ENCODE assay signal across 7 cellular contexts in genomic region chr13:110562696-110563462, GRCh38. TPM values are rescaled to one million over a fixed set of nuclear protein-coding genes. Genes with fewer than 3 reads are reported as not detected.
DNase-seq lines count a peak whose midpoint lies in the region; ATAC-seq, FAIRE-seq and TF ChIP-seq lines count a peak whose summit lies in the region.

No MANE protein-coding gene starts in this region.

- peak overlapping the region; percentile 84 for H3K4me2 ChIP-seq in HCT116 (ENCODE audit: low read length)

- H3K4me3 ChIP-seq in HCT116 (replicated peaks in 1 of 2; ENCODE audit: low read depth in 1 of 2, low read length in 2 of 2) = peak overlapping the region; percentile 67 to 82
- peak overlapping the region; percentile 88; the same call in 1 of the 2 replicates for H3K4me3 ChIP-seq in iPS-20b (ENCODE audit: low read length)
- peak overlapping the region in 1 of 2 donors; percentile 67 for H3K4me3 ChIP-seq in small intestine (ENCODE audit: low read depth in 1 of 2, low read length in 2 of 2)

- intact Hi-C loops in HCT116 (cut with micrococcal nuclease) = loop anchor here (10.0 kb wide), 2 partner anchors 108 to 338 kb away; no protein-coding TSS in a partner anchor
- intact Hi-C loops in activated CD8-positive, alpha-beta T cell treated with anti-CD3 and anti-CD28 coated beads for 36 hours (cut with micrococcal nuclease) = no loop called here

- CTCF ChIA-PET in HCT116 (lab: Charles Lee) = interaction anchor here (1.3 to 1.7 kb wide), 2 partner anchors 16 to 107 kb away, joined by 5 to 9 read pairs; no protein-coding TSS in a partner anchor
- CTCF ChIA-PET in activated CD8-positive, alpha-beta T cell treated with anti-CD3 and anti-CD28 coated beads for 36 hours (lab: Charles Lee) = no interaction called here

- FAIRE-seq in small intestine (lab: Jason Lieb, UNC) = no peak

- H3K9me3 ChIP-seq in HCT116 (ENCODE audit: control insufficient read depth in 1 of 2, insufficient read depth in 1 of 2, low read depth in 1 of 2, low read length in 2 of 2) (no peaks in the 10 kb centered on the region), iPS-20b (ENCODE audit: insufficient read depth, low read depth, low read length) (no peaks in the 10 kb centered on the region), small intestine (ENCODE audit: control insufficient read depth, low read depth) (no peaks in the 10 kb centered on the region)

- H3K4me1 Mint-ChIP-seq in activated CD8-positive, alpha-beta T cell treated with anti-CD3 and anti-CD28 coated beads for 36 hours (ENCODE audit: low read depth) = peaks cover 17% of the 10 kb centered on the region

- RAD21 ChIA-PET in HCT116 (lab: Charles Lee; ENCODE audit: low non-redundant PET in 1 of 2, low total read pairs in 2 of 2, uncharacterized antibody in 2 of 2, unreplicated experiment in 2 of 2) = interaction anchor here in 1 of 2 experiments (1.1 kb wide), 1 partner anchor 52 kb away, joined by 3 read pairs; no protein-coding TSS in a partner anchor

- H3K27ac Mint-ChIP-seq in activated CD8-positive, alpha-beta T cell treated with anti-CD3 and anti-CD28 coated beads for 36 hours = no peak overlapping the region

- no peaks in the 10 kb centered on the region for H3K9me2 ChIP-seq in HCT116 (ENCODE audit: insufficient read depth)

- TF ChIP-seq POLR2A in HCT116 (IDR thresholded peaks at IDR 0.05; ENCODE audit: borderline replicate concordance, extremely low read depth, insufficient read depth, insufficient read length) = no peak

- WGBS in small intestine, 3 donors = 20 to 69% (median 37%) methylated on average over 17 of the region's 17 CpGs

- no peaks in the 10 kb centered on the region for H3K9me3 Mint-ChIP-seq in activated CD8-positive, alpha-beta T cell treated with anti-CD3 and anti-CD28 coated beads for 36 hours

- no peak for TF ChIP-seq CTCF in HCT116 (IDR thresholded peaks at IDR 0.05 in 2 of 3, conservative IDR thresholded peaks at IDR 0.05 in 1 of 3; ENCODE audit: borderline replicate concordance in 1 of 3, insufficient read depth in 1 of 3, low read depth in 2 of 3, low read length in 2 of 3)
- TF ChIP-seq CTCF in activated CD8-positive, alpha-beta T cell treated with anti-CD3 and anti-CD28 coated beads for 36 hours (IDR thresholded peaks at IDR 0.05) = no peak

- BruUV-seq in HCT116 (replicated peaks; lab: Mats Ljungman, UMichigan) = no TSS peak

- ATAC-seq in HCT116 (no peak), HG03469 (IDR thresholded peaks at IDR 0.05; ENCODE audit: unreplicated experiment) (no peak)
- no peak for ATAC-seq in activated CD8-positive, alpha-beta T cell treated with anti-CD3 and anti-CD28 coated beads for 36 hours

- H3K27me3 Mint-ChIP-seq in activated CD8-positive, alpha-beta T cell treated with anti-CD3 and anti-CD28 coated beads for 36 hours = peaks cover 24% of the 10 kb centered on the region

- H3K4me1 ChIP-seq in HCT116 (ENCODE audit: control insufficient read depth in 1 of 2, insufficient read depth in 2 of 2, low read length in 2 of 2) (peaks cover 24 to 28% of the 10 kb centered on the region in 2 experiments), iPS-20b (ENCODE audit: insufficient read depth, low read length) (peaks cover 12% of the 10 kb centered on the region), small intestine (ENCODE audit: control insufficient read depth in 2 of 2, insufficient read depth in 1 of 2, low read depth in 1 of 2, low read length in 1 of 2) (peaks cover 0 to 5% of the 10 kb centered on the region in 2 donors)

- H2AFZ ChIP-seq in HCT116 (ENCODE audit: low read depth, low read length, poor library complexity, severe bottlenecking) = no peak overlapping the region

- peaks cover 6% of the 10 kb centered on the region for H3K36me3 Mint-ChIP-seq in activated CD8-positive, alpha-beta T cell treated with anti-CD3 and anti-CD28 coated beads for 36 hours (ENCODE audit: low read depth)

- H3K36me3 ChIP-seq in HCT116 (ENCODE audit: control insufficient read depth in 1 of 2, insufficient read depth in 2 of 2, low read length in 2 of 2) = no peaks in the 10 kb centered on the region; a peak in 1 of 4 replicates
- no peaks in the 10 kb centered on the region for H3K36me3 ChIP-seq in iPS-20b (ENCODE audit: insufficient read depth, low read depth, low read length)
- H3K36me3 ChIP-seq in small intestine (ENCODE audit: control insufficient read depth in 2 of 2, insufficient read depth in 2 of 2, low read length in 2 of 2) = no peaks in the 10 kb centered on the region

- H3K9ac ChIP-seq in HCT116 (ENCODE audit: low read length) (peak overlapping the region; percentile 68), iPS-20b (ENCODE audit: low read depth, low read length) (no peak overlapping the region)

- DNase-seq in HCT116 (ENCODE audit: low read depth, low spot score) (no peak), small intestine (peak; percentile 63), HCEC 1CT (no peak), NK-92 (lab: John Stamatoyannopoulos, UW; ENCODE audit: unreplicated experiment) (no peak)
- DNase-seq in activated CD8-positive, alpha-beta T cell treated with anti-CD3 and anti-CD28 coated beads for 36 hours = no peak

- H3K4me3 Mint-ChIP-seq in activated CD8-positive, alpha-beta T cell treated with anti-CD3 and anti-CD28 coated beads for 36 hours = peak overlapping the region; percentile 82

- no peaks in the 10 kb centered on the region for H4K20me1 ChIP-seq in HCT116 (ENCODE audit: insufficient read depth)

- TF ChIP-seq RAD21 in HCT116 (IDR thresholded peaks at IDR 0.05; ENCODE audit: low read depth) = no peak

- no peaks in the 10 kb centered on the region for H3K79me2 ChIP-seq in HCT116 (ENCODE audit: insufficient read depth, low read length)

- POLR2A ChIA-PET in HCT116 (lab: Charles Lee) = no interaction called here
- POLR2A ChIA-PET in activated CD8-positive, alpha-beta T cell treated with anti-CD3 and anti-CD28 coated beads for 36 hours (lab: Charles Lee) = interaction anchor here (0.9 kb wide), 1 partner anchor 37 kb away, joined by 3 read pairs; no protein-coding TSS in a partner anchor

- no peaks in the 10 kb centered on the region for H3K27me3 ChIP-seq in HCT116 (ENCODE audit: insufficient read depth, low read length)
- peaks cover 40% of the 10 kb centered on the region for H3K27me3 ChIP-seq in iPS-20b (ENCODE audit: insufficient read depth, low read length)
- H3K27me3 ChIP-seq in small intestine (ENCODE audit: control insufficient read depth in 2 of 2, insufficient read depth in 2 of 2, low read length in 2 of 2) = no peaks in the 10 kb centered on the region

- peak overlapping the region; percentile 68; the same call in 1 of the 2 replicates for H3K27ac ChIP-seq in HCT116 (ENCODE audit: low read depth, low read length)
- H3K27ac ChIP-seq in iPS-20b (ENCODE audit: low read length) = no peak overlapping the region
- H3K27ac ChIP-seq in small intestine (ENCODE audit: low read depth in 1 of 2, low read length in 1 of 2) = peak overlapping the region; percentile 0 to 95

TF ChIP-seq in HCT116, 20 proteins besides CTCF, POLR2A, EP300 and RAD21 (continues in another document):
- TF ChIP-seq TCF7L2 (IDR thresholded peaks at IDR 0.05; ENCODE audit: borderline replicate concordance, extremely low read depth, insufficient read depth, insufficient read length) = no peak
- TF ChIP-seq CBX3 (IDR thresholded peaks at IDR 0.05; ENCODE audit: low read depth) = no peak
- no peak for TF ChIP-seq YY1 (IDR thresholded peaks at IDR 0.05; ENCODE audit: extremely low read depth, insufficient replicate concordance, low read depth, low read length)
- TF ChIP-seq, protein P1, sequence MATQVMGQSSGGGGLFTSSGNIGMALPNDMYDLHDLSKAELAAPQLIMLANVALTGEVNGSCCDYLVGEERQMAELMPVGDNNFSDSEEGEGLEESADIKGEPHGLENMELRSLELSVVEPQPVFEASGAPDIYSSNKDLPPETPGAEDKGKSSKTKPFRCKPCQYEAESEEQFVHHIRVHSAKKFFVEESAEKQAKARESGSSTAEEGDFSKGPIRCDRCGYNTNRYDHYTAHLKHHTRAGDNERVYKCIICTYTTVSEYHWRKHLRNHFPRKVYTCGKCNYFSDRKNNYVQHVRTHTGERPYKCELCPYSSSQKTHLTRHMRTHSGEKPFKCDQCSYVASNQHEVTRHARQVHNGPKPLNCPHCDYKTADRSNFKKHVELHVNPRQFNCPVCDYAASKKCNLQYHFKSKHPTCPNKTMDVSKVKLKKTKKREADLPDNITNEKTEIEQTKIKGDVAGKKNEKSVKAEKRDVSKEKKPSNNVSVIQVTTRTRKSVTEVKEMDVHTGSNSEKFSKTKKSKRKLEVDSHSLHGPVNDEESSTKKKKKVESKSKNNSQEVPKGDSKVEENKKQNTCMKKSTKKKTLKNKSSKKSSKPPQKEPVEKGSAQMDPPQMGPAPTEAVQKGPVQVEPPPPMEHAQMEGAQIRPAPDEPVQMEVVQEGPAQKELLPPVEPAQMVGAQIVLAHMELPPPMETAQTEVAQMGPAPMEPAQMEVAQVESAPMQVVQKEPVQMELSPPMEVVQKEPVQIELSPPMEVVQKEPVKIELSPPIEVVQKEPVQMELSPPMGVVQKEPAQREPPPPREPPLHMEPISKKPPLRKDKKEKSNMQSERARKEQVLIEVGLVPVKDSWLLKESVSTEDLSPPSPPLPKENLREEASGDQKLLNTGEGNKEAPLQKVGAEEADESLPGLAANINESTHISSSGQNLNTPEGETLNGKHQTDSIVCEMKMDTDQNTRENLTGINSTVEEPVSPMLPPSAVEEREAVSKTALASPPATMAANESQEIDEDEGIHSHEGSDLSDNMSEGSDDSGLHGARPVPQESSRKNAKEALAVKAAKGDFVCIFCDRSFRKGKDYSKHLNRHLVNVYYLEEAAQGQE (IDR thresholded peaks at IDR 0.05; ENCODE audit: low read depth) = no peak
- TF ChIP-seq EZH2phosphoT487 (IDR thresholded peaks at IDR 0.05; ENCODE audit: borderline replicate concordance) = no peak
- TF ChIP-seq SRF (IDR thresholded peaks at IDR 0.05; ENCODE audit: low read depth) = no peak

RNA-seq across cellular contexts. Expression of gene RAB20, which starts 1.4 kb away (rescaled TPM):
- total RNA-seq in HCT116 (2021; ENCODE audit: unreplicated experiment) = 10.6 TPM
- polyA plus RNA-seq in HCT116 (2012) = 15.6 and 19.2 TPM in 2 replicates
- 10 to 100 TPM; 10.3 to 11.1 TPM for total RNA-seq in activated CD8-positive, alpha-beta T cell treated with anti-CD3 and anti-CD28 coated beads for 36 hours
- polyA plus RNA-seq in small intestine = 10 to 100 TPM; 39.1 to 63.0 (median 56.4) TPM

RNA-seq across cellular contexts. Expression of gene NAXD, which starts 52.5 kb away (rescaled TPM):
- total RNA-seq in HCT116 (2021; ENCODE audit: unreplicated experiment) = 32.1 TPM
- 26.9 and 29.5 TPM in 2 replicates for polyA plus RNA-seq in HCT116 (2012)
- total RNA-seq in activated CD8-positive, alpha-beta T cell treated with anti-CD3 and anti-CD28 coated beads for 36 hours = 10 to 100 TPM; 22.7 to 24.8 TPM
- 10 to 100 TPM; 30.1 to 59.3 (median 37.0) TPM for polyA plus RNA-seq in small intestine
